Comparison of ENCODE assay signal across 19 cellular contexts in the genomic region with DNA sequence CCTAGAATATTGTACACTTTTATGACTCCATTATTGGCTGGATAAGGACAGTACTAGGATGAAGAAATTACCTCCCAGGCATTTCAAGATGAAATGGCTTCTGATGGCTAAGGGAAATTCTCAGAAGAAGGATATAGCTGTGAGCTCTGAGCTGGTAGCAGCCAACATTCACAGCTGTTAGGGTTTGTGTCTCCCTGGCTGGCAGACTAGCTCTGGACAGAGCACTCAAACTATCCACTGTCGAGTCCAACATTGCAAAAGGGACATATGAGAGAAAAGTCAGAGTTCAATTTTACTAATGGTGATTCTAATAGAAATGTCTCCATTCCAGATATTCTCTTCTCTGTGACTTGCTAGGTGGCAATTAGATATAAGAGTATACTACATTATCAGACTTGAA.
"Had no signal": no experiment of that assay in that cellular context is flagged by ENCODE, and none has a peak within 500 bp of the region (broad histone marks: within the 10 kb centered on the region; RNA-seq: fewer than 3 reads in every experiment).

No MANE protein-coding gene starts in this region.

- ATAC-seq: natural killer cell; right lobe of liver; stimulated activated effector memory CD8-positive, alpha-beta T cell treated with anti-CD3 and anti-CD28 coated beads, Interleukin-12 subunit alpha, Interleukin-12 subunit beta, amount 100 ng/mL, for 72 hours had no signal

- DNase-seq: natural killer cell; occipital lobe; ovary; posterior cingulate gyrus; psoas muscle; right cardiac atrium; right lobe of liver; sigmoid colon; small intestine; stimulated activated CD4-positive, alpha-beta T cell treated with anti-CD3 and anti-CD28 coated beads, Interleukin-15, amount 100 ng/mL, for 24 hours; stimulated activated CD4-positive, alpha-beta T cell treated with anti-CD3 and anti-CD28 coated beads, Interleukin-2, amount 100 ng/mL, for 24 hours; stimulated activated CD4-positive, alpha-beta T cell treated with anti-CD3 and anti-CD28 coated beads, Interleukin-2, amount 100 ng/mL, for 48 hours; stimulated activated CD4-positive, alpha-beta T cell treated with anti-CD3 and anti-CD28 coated beads, Interleukin-4, amount 100 ng/mL, for 24 hours; stimulated activated naive B cell treated with anti-CD40 and anti-IgM and Interleukin-4, amounts not matched to agents 10 μg/mL and 1 μg/mL and 100 μg/mL, for 72 hours; stimulated activated naive CD4-positive, alpha-beta T cell treated with Interleukin-2 at 50 U/mL for 16 hours; stomach; thyroid gland; upper lobe of left lung had no signal
